Comparison of ENCODE assay signal across 22 cellular contexts in the genomic region with DNA sequence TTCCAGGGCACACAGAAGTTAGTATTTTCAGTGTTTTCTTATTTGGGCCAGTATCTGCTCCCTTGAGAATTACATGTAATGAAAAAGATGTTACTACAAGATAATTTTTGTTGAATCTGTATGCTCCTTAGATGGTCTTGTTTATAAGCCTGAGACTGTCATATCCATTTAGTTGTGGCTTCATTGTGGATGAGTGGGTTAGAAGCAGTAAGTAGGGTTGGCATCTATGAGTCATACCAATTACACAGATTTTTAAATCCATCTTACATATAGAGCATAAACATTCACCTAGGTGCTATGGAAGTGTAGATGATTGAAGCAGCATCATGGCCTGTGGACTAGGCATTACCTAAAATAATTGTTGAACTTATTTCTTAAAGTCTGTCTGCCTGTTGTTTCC. TPM values are rescaled to one million over a fixed set of nuclear protein-coding genes. Genes with fewer than 3 reads are reported as not detected.
DNase-seq lines count a peak whose midpoint lies in the region; ATAC-seq and TF ChIP-seq lines count a peak whose summit lies in the region.
"Had no signal": no experiment of that assay in that cellular context is flagged by ENCODE, and none has a peak within 500 bp of the region (broad histone marks: within the 10 kb centered on the region; RNA-seq: fewer than 3 reads in every experiment).

No MANE protein-coding gene starts in this region.

- H2BK15ac ChIP-seq in IMR-90 (ENCODE audit: low read depth, low read length): no peak overlapping the region

- TF ChIP-seq CTCF in IMR-90 (conservative IDR thresholded peaks at IDR 0.05; ENCODE audit: low read depth, low read length): no peak
- no peak for TF ChIP-seq CTCF in colonic mucosa (IDR thresholded peaks at IDR 0.05)

- ATAC-seq in activated CD4-positive, alpha-beta T cell treated with anti-CD3 and anti-CD28 coated beads for 36 hours: peak; percentile 89
- ATAC-seq in IMR-90 (ENCODE audit: low read depth): peak; percentile 38
- no peak for ATAC-seq in GM18873 (IDR thresholded peaks at IDR 0.05; ENCODE audit: low FRiP score, unreplicated experiment)

- dilution Hi-C loops in IMR-90 (cut with HindIII; ENCODE audit: low sequenced_read_pairs, unreplicated experiment): no loop called here

- H3K27ac Mint-ChIP-seq in activated CD4-positive, alpha-beta T cell treated with anti-CD3 and anti-CD28 coated beads for 36 hours: no peak overlapping the region
- H3K27ac Mint-ChIP-seq: activated CD4-positive, alpha-beta memory T cell treated with anti-CD3 and anti-CD28 coated beads for 36 hours; dendritic cell treated with granulocyte-macrophage colony-stimulating factor and Interleukin-4, amounts not matched to agents 40 ng/mL and 50 ng/mL, for 4 days had no signal

- H3K27ac ChIP-seq in IMR-90 (ENCODE audit: insufficient read depth, low read length) (no peak overlapping the region), colonic mucosa (no peak overlapping the region)
- H3K27ac ChIP-seq: HL-60, WERI-Rb-1 had no signal

- H4K5ac ChIP-seq in IMR-90 (ENCODE audit: low read depth, low read length): no peak overlapping the region; the same call in 1 of the 2 replicates

- no peak overlapping the region for H3K56ac ChIP-seq in IMR-90 (ENCODE audit: extremely low read depth, insufficient read depth, low read length)

- H3K9me3 Mint-ChIP-seq in activated CD4-positive, alpha-beta T cell treated with anti-CD3 and anti-CD28 coated beads for 36 hours (ENCODE audit: low read depth): peaks cover 3% of the 10 kb centered on the region
- H3K9me3 Mint-ChIP-seq: activated CD4-positive, alpha-beta memory T cell treated with anti-CD3 and anti-CD28 coated beads for 36 hours; dendritic cell treated with granulocyte-macrophage colony-stimulating factor and Interleukin-4, amounts not matched to agents 40 ng/mL and 50 ng/mL, for 4 days; IgD-negative memory B cell had no signal

- intact Hi-C loops in activated CD4-positive, alpha-beta T cell treated with anti-CD3 and anti-CD28 coated beads for 36 hours (cut with DNase I, micrococcal nuclease): no loop called here
- intact Hi-C loops in IMR-90 (cut with micrococcal nuclease): no loop called here
- intact Hi-C loops in colonic mucosa (cut with DNase I): no loop called here

- 0 out of 2 replicates have a peak, but pooled peaks cover 3% of the 10 kb centered on the region for H4K20me1 ChIP-seq in IMR-90 (ENCODE audit: insufficient read depth, low read length)

- H3K14ac ChIP-seq in IMR-90 (replicated peaks; ENCODE audit: low read depth, low read length): no peak overlapping the region

- no peaks in the 10 kb centered on the region for H3K27me3 Mint-ChIP-seq in activated CD4-positive, alpha-beta T cell treated with anti-CD3 and anti-CD28 coated beads for 36 hours
- H3K27me3 Mint-ChIP-seq: activated CD4-positive, alpha-beta memory T cell treated with anti-CD3 and anti-CD28 coated beads for 36 hours; dendritic cell treated with granulocyte-macrophage colony-stimulating factor and Interleukin-4, amounts not matched to agents 40 ng/mL and 50 ng/mL, for 4 days; IgD-negative memory B cell had no signal

- H3K79me1 ChIP-seq in IMR-90 (ENCODE audit: low read depth in 1 of 2, low read length in 2 of 2): peaks cover 3 to 5% of the 10 kb centered on the region in 2 experiments; a peak in 3 of 4 replicates

- no peak for DNase-seq in activated CD4-positive, alpha-beta T cell treated with anti-CD3 and anti-CD28 coated beads for 36 hours
- no peak for DNase-seq in activated CD4-positive, alpha-beta T cell treated with anti-CD3 and anti-CD28 coated beads, Interleukin-2, amount 50 U/mL, for 1 hour
- DNase-seq in IMR-90 (peak; percentile 65), amniotic epithelial cell (ENCODE audit: low read depth) (peak; percentile 30), renal cortical epithelial cell (ENCODE audit: low read depth) (peak; percentile 9), colonic mucosa (no peak), NCI-H446 treated with DMSO at 0.1 percent for 48 hours (lab: John Stamatoyannopoulos, UW) (no peak)
- DNase-seq: 8988T; activated CD4-positive, alpha-beta memory T cell treated with anti-CD3 and anti-CD28 coated beads for 36 hours; BE2C; COR-L47; foreskin melanocyte; MM.1S; NCI-H2171 treated with DMSO at 0.1 percent for 48 hours; nucleus accumbens; retina; stimulated activated CD4-positive, alpha-beta T cell treated with anti-CD3 and anti-CD28 coated beads, Interleukin-4, amount 100 ng/mL, for 4 hours; WERI-Rb-1 had no signal

- TF ChIP-seq POLR2A in IMR-90 (IDR thresholded peaks at IDR 0.05; ENCODE audit: low read depth, low read length): no peak

- H3K9ac ChIP-seq in IMR-90 (ENCODE audit: low read depth, low read length): no peak overlapping the region
- H3K9ac ChIP-seq in colonic mucosa (ENCODE audit: low read depth in 2 of 2, low read length in 2 of 2): no peak overlapping the region

- no peak overlapping the region for H2AK5ac ChIP-seq in IMR-90 (ENCODE audit: low read depth, low read length)

- in situ Hi-C loops in IMR-90 (cut with MboI; ENCODE audit: low sequenced_read_pairs): no loop called here

- peaks cover 6% of the 10 kb centered on the region for H3K4me1 Mint-ChIP-seq in activated CD4-positive, alpha-beta T cell treated with anti-CD3 and anti-CD28 coated beads for 36 hours
- H3K4me1 Mint-ChIP-seq: IgD-negative memory B cell had no signal

- H2AFZ ChIP-seq in IMR-90 (replicated peaks; ENCODE audit: low read length, poor library complexity): no peak overlapping the region

- H3K9me1 ChIP-seq in IMR-90 (ENCODE audit: insufficient read depth, low read length): 0 out of 2 replicates have a peak, but pooled peaks cover 2% of the 10 kb centered on the region

- no peak overlapping the region for H2BK120ac ChIP-seq in IMR-90 (ENCODE audit: low read depth, low read length)

- H3K4me1 ChIP-seq in IMR-90 (ENCODE audit: control insufficient read depth, insufficient read depth, low read length) (peaks cover 15% of the 10 kb centered on the region), colonic mucosa (no peaks in the 10 kb centered on the region)
- H3K4me1 ChIP-seq: BE2C had no signal

- POLR2A ChIA-PET in activated CD4-positive, alpha-beta T cell treated with anti-CD3 and anti-CD28 coated beads for 36 hours (lab: Charles Lee): interaction anchor here (0.7 kb wide), 1 partner anchor 269 kb away, joined by 4 read pairs; no protein-coding TSS in a partner anchor
- POLR2A ChIA-PET in IMR-90 (lab: Charles Lee; ENCODE audit: unreplicated experiment): no interaction called here

- no peak overlapping the region for H3K4me3 ChIP-seq in IMR-90 (ENCODE audit: insufficient read depth, low read depth, low read length)
- H3K4me3 ChIP-seq in colonic mucosa: no peak overlapping the region

- H3K36me3 Mint-ChIP-seq in activated CD4-positive, alpha-beta T cell treated with anti-CD3 and anti-CD28 coated beads for 36 hours (ENCODE audit: low read depth): peaks cover 20% of the 10 kb centered on the region

- no peak overlapping the region; the same call in 1 of the 2 replicates for H3K18ac ChIP-seq in IMR-90 (ENCODE audit: low read depth, low read length)

- CTCF ChIA-PET in activated CD4-positive, alpha-beta T cell treated with anti-CD3 and anti-CD28 coated beads for 36 hours (lab: Charles Lee): interaction anchor here (0.6 kb wide), 1 partner anchor 89 kb away, joined by 3 read pairs; no protein-coding TSS in a partner anchor
- CTCF ChIA-PET in IMR-90 (lab: Yijun Ruan, JAX): interaction anchor here (0.5 kb wide), 1 partner anchor 52 kb away, joined by 4 read pairs; no protein-coding TSS in a partner anchor

- H3K9me3 ChIP-seq in IMR-90 (ENCODE audit: control insufficient read depth, insufficient read depth, low read length): no peaks in the 10 kb centered on the region
- H3K9me3 ChIP-seq in colonic mucosa: no peaks in the 10 kb centered on the region
- H3K9me3 ChIP-seq: BE2C had no signal

- H3K4ac ChIP-seq in IMR-90 (ENCODE audit: low read depth, low read length): no peak overlapping the region

- H2AK9ac ChIP-seq in IMR-90 (replicated peaks; ENCODE audit: low read depth, low read length, poor library complexity): no peak overlapping the region

- no peak overlapping the region for H3K23ac ChIP-seq in IMR-90 (ENCODE audit: low read depth, low read length)

- no peak overlapping the region; a peak in 1 of 4 replicates for H4K8ac ChIP-seq in IMR-90 (ENCODE audit: low read depth in 2 of 2, low read length in 2 of 2)

- H3K36me3 ChIP-seq in IMR-90 (ENCODE audit: control insufficient read depth, insufficient read depth, low read length): peaks cover 6% of the 10 kb centered on the region
- no peaks in the 10 kb centered on the region for H3K36me3 ChIP-seq in colonic mucosa

- BruUV-seq in IMR-90 (replicated peaks; lab: Mats Ljungman, UMichigan): no TSS peak

- H3K4me3 Mint-ChIP-seq in activated CD4-positive, alpha-beta T cell treated with anti-CD3 and anti-CD28 coated beads for 36 hours: no peak overlapping the region
- H3K4me3 Mint-ChIP-seq: activated CD4-positive, alpha-beta memory T cell treated with anti-CD3 and anti-CD28 coated beads for 36 hours; dendritic cell treated with granulocyte-macrophage colony-stimulating factor and Interleukin-4, amounts not matched to agents 40 ng/mL and 50 ng/mL, for 4 days; IgD-negative memory B cell had no signal

- no peaks in the 10 kb centered on the region for H3K27me3 ChIP-seq in IMR-90 (ENCODE audit: control insufficient read depth, insufficient read depth, low read length)
- no peaks in the 10 kb centered on the region for H3K27me3 ChIP-seq in colonic mucosa
- H3K27me3 ChIP-seq: BE2C had no signal

- TF ChIP-seq RAD21 in IMR-90 (IDR thresholded peaks at IDR 0.05; ENCODE audit: low read length): no peak

- no peak overlapping the region for H3K4me2 ChIP-seq in IMR-90 (ENCODE audit: low read depth, low read length)

- no peak overlapping the region for H4K91ac ChIP-seq in IMR-90 (ENCODE audit: insufficient read depth, low read depth, low read length)

- H2BK20ac ChIP-seq in IMR-90 (ENCODE audit: low read depth, low read length): no peak overlapping the region

- H2BK5ac ChIP-seq in IMR-90 (ENCODE audit: low read depth, low read length, poor library complexity, severe bottlenecking): peak overlapping the region; percentile 24

TF ChIP-seq in IMR-90, 13 proteins besides CTCF, POLR2A, EP300 and RAD21:
- TF ChIP-seq CHD1 (IDR thresholded peaks at IDR 0.05; ENCODE audit: low read depth, low read length): no peak
- peak; percentile 45; the same call in 1 of the 2 replicates for TF ChIP-seq FOS (IDR thresholded peaks at IDR 0.05; ENCODE audit: low read depth, low read length)

RNA-seq across cellular contexts. Expression of gene BAG2, which starts 13.5 kb away (rescaled TPM):
- 1 to 10 TPM; 8.2 to 8.8 TPM for total RNA-seq in activated CD4-positive, alpha-beta T cell treated with anti-CD3 and anti-CD28 coated beads for 36 hours
- total RNA-seq in IMR-90 (2012; rRNA removed) (10.0 and 19.2 TPM in 2 replicates), renal cortical epithelial cell (9.2 and 14.6 TPM in 2 replicates), colonic mucosa (1 to 10 TPM; 1.8 to 6.3 TPM)
- 6.7 and 8.1 TPM in 2 replicates for polyA plus RNA-seq in IMR-90 (2012; rRNA removed)
- 2.7 and 3.0 TPM in 2 replicates for polyA plus RNA-seq in IMR-90 (2012; cell fraction: cytosol; rRNA removed)
- polyA plus RNA-seq in IMR-90 (2012; cell fraction: nucleus; rRNA removed; ENCODE audit: low replicate concordance): 1.2 and 4.9 TPM in 2 replicates

Comparison
In these comparisons a context has a peak if more than half of its experiments do, and no peak if none do; other contexts are left out.
1. DNase-seq: peak in IMR-90 (single experiment), amniotic epithelial cell (single experiment) and renal cortical epithelial cell (single experiment); none in activated CD4-positive, alpha-beta T cell treated with anti-CD3 and anti-CD28 coated beads for 36 hours (single experiment), activated CD4-positive, alpha-beta T cell treated with anti-CD3 and anti-CD28 coated beads, Interleukin-2, amount 50 U/mL, for 1 hour (single experiment), colonic mucosa (single experiment) and NCI-H446 treated with DMSO at 0.1 percent for 48 hours (single experiment).